Comparison of ENCODE assay signal across 7 cellular contexts in genomic region chr6:31680841-31681671, GRCh38. TPM values are rescaled to one million over a fixed set of nuclear protein-coding genes. Genes with fewer than 3 reads are reported as not detected.
DNase-seq lines count a peak whose midpoint lies in the region; ATAC-seq and TF ChIP-seq lines count a peak whose summit lies in the region.

LY6G5C (minus strand) TSS chr6:31681067; CDS start chr6:31680373, 694 bp downstream.

- no peaks in the 10 kb centered on the region for H3K9me3 ChIP-seq in parathyroid adenoma (ENCODE audit: control insufficient read depth, low read length)

- peaks cover 9% of the 10 kb centered on the region for H3K4me1 ChIP-seq in parathyroid adenoma

- peak within 1 kb of the TSS; percentile 93 for H2AFZ ChIP-seq in parathyroid adenoma

- in situ Hi-C loops in GM13976 (cut with MboI; ENCODE audit: low sequenced_read_pairs, unreplicated experiment), result loop anchor here (10.0 kb wide), 1 partner anchor 274 kb away; the partner anchor contains the start of genes NELFE and SKIC2

- H3K79me2 ChIP-seq in parathyroid adenoma, result no peaks in the 10 kb centered on the region

- intact Hi-C loops in left cardiac atrium (cut with DNase I), result loop anchor here (5.0 to 10.0 kb wide), 3 partner anchors 151 to 274 kb away; partner anchors contain the start of genes NELFE (in 1 of the 2) and SKIC2 (in 1 of the 2)

- TF ChIP-seq CTCF in GM13976 (IDR thresholded peaks at IDR 0.05; ENCODE audit: borderline replicate concordance, control extremely low read depth, extremely low read depth, insufficient read depth, missing control alignments), result peak; percentile 79
- peak; percentile 61 for TF ChIP-seq CTCF in parathyroid adenoma (IDR thresholded peaks at IDR 0.05)

- ATAC-seq in left cardiac atrium, result peak; percentile 84 to 92
- ATAC-seq in HG02870 (IDR thresholded peaks at IDR 0.05; ENCODE audit: unreplicated experiment), result no peak

- H3K4me3 ChIP-seq in parathyroid adenoma (ENCODE audit: low read depth, low read length), result peak within 1 kb of the TSS; percentile 40

- peak within 1 kb of the TSS; percentile 31 for H3K9ac ChIP-seq in parathyroid adenoma

- peak within 1 kb of the TSS; percentile 64 for H3K27ac ChIP-seq in parathyroid adenoma

- no peaks in the 10 kb centered on the region for H3K36me3 ChIP-seq in parathyroid adenoma (ENCODE audit: control insufficient read depth, insufficient read depth, low read length)

- H3K4me2 ChIP-seq in parathyroid adenoma (ENCODE audit: low read length), result peak within 1 kb of the TSS; percentile 72

- no peaks in the 10 kb centered on the region for H3K27me3 ChIP-seq in parathyroid adenoma (ENCODE audit: control insufficient read depth, insufficient read depth, low read length)

- peak; percentile 86 for DNase-seq in GM13976 (ENCODE audit: low spot score)
- peak; percentile 51 for DNase-seq in NCI-H128 (lab: John Stamatoyannopoulos, UW; ENCODE audit: unreplicated experiment)
- peak; percentile 39 for DNase-seq in T follicular helper cell (ENCODE audit: low read depth)
- peak in 57 of 58 donors; percentile 7 to 83 (median 60) for DNase-seq in anterior cingulate cortex (lab: John Stamatoyannopoulos, UW)
- peak; percentile 86 for DNase-seq in left cardiac atrium

RNA-seq across cellular contexts. Expression of gene LY6G5C, which starts in this region (rescaled TPM):
- 1 to 10 TPM; 2.2 to 2.5 TPM for total RNA-seq in left cardiac atrium
